Comparison of ENCODE assay signal across 18 cellular contexts in the genomic region with DNA sequence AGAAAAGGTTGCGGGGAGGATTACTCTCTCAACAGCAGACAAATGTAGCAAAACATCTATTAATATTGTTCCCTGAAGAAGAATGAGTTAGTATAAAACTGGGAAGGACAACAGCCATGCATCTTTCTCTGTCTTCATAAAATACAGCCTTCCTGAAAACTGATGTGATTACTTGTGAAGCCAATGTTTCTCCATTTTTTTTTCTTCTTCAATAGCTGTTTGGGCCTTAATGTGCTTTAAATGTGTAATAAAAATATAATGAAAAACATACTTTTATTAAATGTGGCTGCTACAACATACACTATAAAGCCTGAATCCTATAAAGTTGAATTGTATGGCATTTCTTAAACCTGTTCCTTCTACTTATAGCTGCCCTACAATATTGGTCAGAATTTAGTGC.
"Had no signal": no experiment of that assay in that cellular context is flagged by ENCODE, and none has a peak within 500 bp of the region (broad histone marks: within the 10 kb centered on the region; RNA-seq: fewer than 3 reads in every experiment).

No MANE protein-coding gene starts in this region.

- H3K4me3 Mint-ChIP-seq: memory B cell, nephron had no signal

- H3K4me1 Mint-ChIP-seq: nephron had no signal

- ATAC-seq: esophagus mucosa, gastrocnemius medialis, mucosa of descending colon, SK-N-SH treated with all-trans-retinoic acid at 6 μM for 48 hours, upper lobe of right lung had no signal

- DNase-seq: activated CD4-positive, alpha-beta T cell treated with anti-CD3 and anti-CD28 coated beads, Interleukin-2, amount 50 U/mL, for 4 hours; activated effector memory CD4-positive, alpha-beta T cell treated with anti-CD3 and anti-CD28 coated beads, Interleukin-2, amount 50 U/mL, for 16 hours; activated naive CD4-positive, alpha-beta T cell treated with anti-CD3 and anti-CD28 coated beads, Interleukin-2, amount 50 U/mL, for 16 hours; activated T-cell treated with anti-CD3 and anti-CD28 coated beads, Interleukin-2, amount 50 U/mL, for 48 hours; cortex of kidney; gastrocnemius medialis; head of caudate nucleus; kidney glomerular epithelial cell; mucosa of descending colon; posterior cingulate gyrus; sigmoid colon; stimulated activated CD4-positive, alpha-beta T cell treated with anti-CD3 and anti-CD28 coated beads, Interleukin-4, amount 100 ng/mL, for 4 hours; stimulated activated naive CD4-positive, alpha-beta T cell; upper lobe of right lung had no signal
